ENCODE assay signal across 12 cellular contexts in genomic region chr7:50268223-50268622, GRCh38. TPM values are rescaled to one million over a fixed set of nuclear protein-coding genes. Genes with fewer than 3 reads are reported as not detected.
A peak's percentile ranks its signal among the peaks of the same experiment; 100 is the strongest.
DNase-seq lines count a peak whose midpoint lies in the region; ATAC-seq and TF ChIP-seq lines count a peak whose summit lies in the region.
"Had no signal": no experiment of that assay in that cellular context is flagged by ENCODE, and none has a peak within 500 bp of the region (broad histone marks: within the 10 kb centered on the region; RNA-seq: fewer than 3 reads in every experiment).

No MANE protein-coding gene starts in this region.

- no peak for TF ChIP-seq CTCF in BE2C (IDR thresholded peaks at IDR 0.05; ENCODE audit: low read depth, low read length)

- H3K4me3 ChIP-seq in BE2C (ENCODE audit: low read depth, low read length), result no peak overlapping the region
- H3K4me3 ChIP-seq: cardiac muscle cell, HAP-1 had no signal

- DNase-seq in activated CD8-positive, alpha-beta memory T cell treated with anti-CD3 and anti-CD28 coated beads, Interleukin-2, amount 10 ng/mL, durations not matched to agents 7 days and 5 days, result peak; percentile 61
- no peak for DNase-seq in activated CD8-positive, alpha-beta memory T cell treated with anti-CD3 and anti-CD28 coated beads for 24 hours
- peak; percentile 46 for DNase-seq in activated CD8-positive, alpha-beta T cell treated with anti-CD3 and anti-CD28 coated beads, Interleukin-2, amount 10 ng/mL, durations not matched to agents 7 days and 5 days
- DNase-seq in activated gamma-delta T cell treated with Interleukin-2 at 50 U/mL for 16 hours (no peak), BE2C (no peak)
- DNase-seq: ACHN, NCI-H1436 treated with DMSO at 0.1 percent for 48 hours had no signal

- no peaks in the 10 kb centered on the region for H3K27me3 ChIP-seq in BE2C
- H3K27me3 ChIP-seq: cardiac muscle cell had no signal

- H3K9me3 ChIP-seq in BE2C, result no peaks in the 10 kb centered on the region
- H3K9me3 ChIP-seq: HAP-1 had no signal

- ATAC-seq in activated CD8-positive, alpha-beta memory T cell treated with anti-CD3 and anti-CD28 coated beads, Interleukin-2, amount 10 ng/mL, durations not matched to agents 7 days and 5 days, result no peak
- ATAC-seq in HG02588 (IDR thresholded peaks at IDR 0.05; ENCODE audit: unreplicated experiment) (peak; percentile 25), HG03159 (IDR thresholded peaks at IDR 0.05; ENCODE audit: unreplicated experiment) (no peak)
- no peak for ATAC-seq in activated CD8-positive, alpha-beta T cell treated with anti-CD3 and anti-CD28 coated beads, Interleukin-2, amount 10 ng/mL, durations not matched to agents 7 days and 5 days

- H3K4me1 ChIP-seq in BE2C, result no peaks in the 10 kb centered on the region
- H3K4me1 ChIP-seq: HAP-1 had no signal

- peaks cover 9% of the 10 kb centered on the region for H3K36me3 Mint-ChIP-seq in activated CD8-positive, alpha-beta memory T cell treated with anti-CD3 and anti-CD28 coated beads, Interleukin-2, amount 10 ng/mL, durations not matched to agents 7 days and 5 days
- H3K36me3 Mint-ChIP-seq in activated CD8-positive, alpha-beta T cell treated with anti-CD3 and anti-CD28 coated beads, Interleukin-2, amount 10 ng/mL, durations not matched to agents 7 days and 5 days (ENCODE audit: low read depth), result peaks cover 15% of the 10 kb centered on the region
- peaks cover 4% of the 10 kb centered on the region for H3K36me3 Mint-ChIP-seq in stimulated activated naive CD8-positive, alpha-beta T cell treated with anti-CD3 and anti-CD28 coated beads, Interleukin-15, Interleukin-2, amounts not matched to agents 100 ng/mL and 50 ng/mL, for 24 hours (ENCODE audit: low read depth)

- no peaks in the 10 kb centered on the region for H3K36me3 ChIP-seq in BE2C
- H3K36me3 ChIP-seq: cardiac muscle cell, HAP-1 had no signal

- peak overlapping the region; percentile 98 for H3K27ac Mint-ChIP-seq in activated CD8-positive, alpha-beta memory T cell treated with anti-CD3 and anti-CD28 coated beads, Interleukin-2, amount 10 ng/mL, durations not matched to agents 7 days and 5 days
- H3K27ac Mint-ChIP-seq in activated CD8-positive, alpha-beta T cell treated with anti-CD3 and anti-CD28 coated beads, Interleukin-2, amount 10 ng/mL, durations not matched to agents 7 days and 5 days, result peak overlapping the region; percentile 98
- H3K27ac Mint-ChIP-seq in stimulated activated naive CD8-positive, alpha-beta T cell treated with anti-CD3 and anti-CD28 coated beads, Interleukin-15, Interleukin-2, amounts not matched to agents 100 ng/mL and 50 ng/mL, for 24 hours, result peak overlapping the region; percentile 99

- CTCF ChIA-PET in activated CD8-positive, alpha-beta memory T cell treated with anti-CD3 and anti-CD28 coated beads, Interleukin-2, amount 10 ng/mL, durations not matched to agents 7 days and 5 days (lab: Charles Lee), result interaction anchor here (1.0 to 11.2 kb wide), 17 partner anchors 8 to 100 kb away, joined by 3 to 135 read pairs (median 8); partner anchors contain the start of gene IKZF1
- CTCF ChIA-PET in activated CD8-positive, alpha-beta T cell treated with anti-CD3 and anti-CD28 coated beads, Interleukin-2, amount 10 ng/mL, durations not matched to agents 7 days and 5 days (lab: Charles Lee), result interaction anchor here (0.9 to 9.6 kb wide), 15 partner anchors 9 to 125 kb away, joined by 3 to 113 read pairs (median 6); partner anchors contain the start of gene IKZF1

- H3K9me3 Mint-ChIP-seq in activated CD8-positive, alpha-beta memory T cell treated with anti-CD3 and anti-CD28 coated beads, Interleukin-2, amount 10 ng/mL, durations not matched to agents 7 days and 5 days (ENCODE audit: low read depth), result no peaks in the 10 kb centered on the region
- peaks cover 3% of the 10 kb centered on the region for H3K9me3 Mint-ChIP-seq in activated CD8-positive, alpha-beta T cell treated with anti-CD3 and anti-CD28 coated beads, Interleukin-2, amount 10 ng/mL, durations not matched to agents 7 days and 5 days (ENCODE audit: insufficient read depth)
- peaks cover 3% of the 10 kb centered on the region for H3K9me3 Mint-ChIP-seq in stimulated activated naive CD8-positive, alpha-beta T cell treated with anti-CD3 and anti-CD28 coated beads, Interleukin-15, Interleukin-2, amounts not matched to agents 100 ng/mL and 50 ng/mL, for 24 hours

- no peaks in the 10 kb centered on the region for H3K27me3 Mint-ChIP-seq in activated CD8-positive, alpha-beta memory T cell treated with anti-CD3 and anti-CD28 coated beads, Interleukin-2, amount 10 ng/mL, durations not matched to agents 7 days and 5 days
- H3K27me3 Mint-ChIP-seq in activated CD8-positive, alpha-beta T cell treated with anti-CD3 and anti-CD28 coated beads, Interleukin-2, amount 10 ng/mL, durations not matched to agents 7 days and 5 days (ENCODE audit: low read depth), result no peaks in the 10 kb centered on the region
- H3K27me3 Mint-ChIP-seq in stimulated activated naive CD8-positive, alpha-beta T cell treated with anti-CD3 and anti-CD28 coated beads, Interleukin-15, Interleukin-2, amounts not matched to agents 100 ng/mL and 50 ng/mL, for 24 hours, result no peaks in the 10 kb centered on the region

- peak overlapping the region; percentile 65 for H3K4me3 Mint-ChIP-seq in activated CD8-positive, alpha-beta memory T cell treated with anti-CD3 and anti-CD28 coated beads, Interleukin-2, amount 10 ng/mL, durations not matched to agents 7 days and 5 days
- peak overlapping the region; percentile 69 for H3K4me3 Mint-ChIP-seq in activated CD8-positive, alpha-beta T cell treated with anti-CD3 and anti-CD28 coated beads, Interleukin-2, amount 10 ng/mL, durations not matched to agents 7 days and 5 days
- peak overlapping the region; percentile 5 for H3K4me3 Mint-ChIP-seq in stimulated activated naive CD8-positive, alpha-beta T cell treated with anti-CD3 and anti-CD28 coated beads, Interleukin-15, Interleukin-2, amounts not matched to agents 100 ng/mL and 50 ng/mL, for 24 hours

- H3K4me1 Mint-ChIP-seq in activated CD8-positive, alpha-beta memory T cell treated with anti-CD3 and anti-CD28 coated beads, Interleukin-2, amount 10 ng/mL, durations not matched to agents 7 days and 5 days, result peaks cover 89% of the 10 kb centered on the region
- H3K4me1 Mint-ChIP-seq in activated CD8-positive, alpha-beta T cell treated with anti-CD3 and anti-CD28 coated beads, Interleukin-2, amount 10 ng/mL, durations not matched to agents 7 days and 5 days (ENCODE audit: low read depth), result peaks cover 91% of the 10 kb centered on the region
- H3K4me1 Mint-ChIP-seq in stimulated activated naive CD8-positive, alpha-beta T cell treated with anti-CD3 and anti-CD28 coated beads, Interleukin-15, Interleukin-2, amounts not matched to agents 100 ng/mL and 50 ng/mL, for 24 hours (ENCODE audit: low read depth), result peaks cover 99% of the 10 kb centered on the region

- POLR2A ChIA-PET in activated CD8-positive, alpha-beta T cell treated with anti-CD3 and anti-CD28 coated beads, Interleukin-2, amount 10 ng/mL, durations not matched to agents 7 days and 5 days (lab: Charles Lee), result interaction anchor here (1.4 to 8.2 kb wide), 5 partner anchors 13 to 62 kb away, joined by 4 to 142 read pairs (median 20); partner anchors contain the start of gene IKZF1

RNA-seq across cellular contexts. Expression of gene IKZF1, which starts 36.3 kb away (rescaled TPM):
- total RNA-seq in activated CD8-positive, alpha-beta memory T cell treated with anti-CD3 and anti-CD28 coated beads, Interleukin-2, amount 10 ng/mL, durations not matched to agents 7 days and 5 days, result 100 to 1,000 TPM; 348 to 374 TPM
- total RNA-seq in activated CD8-positive, alpha-beta T cell treated with anti-CD3 and anti-CD28 coated beads, Interleukin-2, amount 10 ng/mL, durations not matched to agents 7 days and 5 days, result 100 to 1,000 TPM; 370 to 374 TPM
- not detected for polyA plus RNA-seq in BE2C (2012; ENCODE audit: insufficient read depth, insufficient read length, low read depth)
- polyA plus RNA-seq: cardiac muscle cell had no signal

Comparison
In these comparisons a context has a peak if more than half of its experiments do, and no peak if none do; other contexts are left out.
1. DNase-seq: peak in activated CD8-positive, alpha-beta memory T cell treated with anti-CD3 and anti-CD28 coated beads, Interleukin-2, amount 10 ng/mL, durations not matched to agents 7 days and 5 days (single experiment) and activated CD8-positive, alpha-beta T cell treated with anti-CD3 and anti-CD28 coated beads, Interleukin-2, amount 10 ng/mL, durations not matched to agents 7 days and 5 days (single experiment); none in activated CD8-positive, alpha-beta memory T cell treated with anti-CD3 and anti-CD28 coated beads for 24 hours (single experiment), activated gamma-delta T cell treated with Interleukin-2 at 50 U/mL for 16 hours (single experiment) and BE2C (single experiment).
2. H3K4me3 Mint-ChIP-seq: peak in every context shown above with its lines; median percentile 69 in activated CD8-positive, alpha-beta T cell treated with anti-CD3 and anti-CD28 coated beads, Interleukin-2, amount 10 ng/mL, durations not matched to agents 7 days and 5 days; 65 in activated CD8-positive, alpha-beta memory T cell treated with anti-CD3 and anti-CD28 coated beads, Interleukin-2, amount 10 ng/mL, durations not matched to agents 7 days and 5 days; 5 in stimulated activated naive CD8-positive, alpha-beta T cell treated with anti-CD3 and anti-CD28 coated beads, Interleukin-15, Interleukin-2, amounts not matched to agents 100 ng/mL and 50 ng/mL, for 24 hours.
3. Peak in every context shown above with its lines, with median percentiles within 50 percentile points of each other: H3K27ac Mint-ChIP-seq.